Comparison of ENCODE assay signal across 2 cellular contexts in genomic region chr2:17918789-17919188, GRCh38.
TF ChIP-seq lines count a peak whose summit lies in the region.

No MANE protein-coding gene starts in this region.

TF ChIP-seq in Ishikawa, 13 proteins besides CTCF, POLR2A, EP300 and RAD21 (continued from another document):
- TF ChIP-seq REST (IDR thresholded peaks at IDR 0.05; ENCODE audit: low read depth): no peak
- TF ChIP-seq ZBTB7A (IDR thresholded peaks at IDR 0.05; ENCODE audit: low read depth): no peak
- TF ChIP-seq NFIC (IDR thresholded peaks at IDR 0.05): no peak
- TF ChIP-seq MAX (IDR thresholded peaks at IDR 0.05): no peak
- no peak for TF ChIP-seq TEAD4 (IDR thresholded peaks at IDR 0.05)
- no peak for TF ChIP-seq FOXM1 (IDR thresholded peaks at IDR 0.05; ENCODE audit: borderline replicate concordance, low read depth)
- TF ChIP-seq TCF12 (IDR thresholded peaks at IDR 0.05; ENCODE audit: low read depth): no peak
- no peak for TF ChIP-seq TAF1 (IDR thresholded peaks at IDR 0.05; ENCODE audit: low read depth)
- TF ChIP-seq YY1 (IDR thresholded peaks at IDR 0.05; ENCODE audit: low read depth): no peak

TF ChIP-seq in HepG2, 621 proteins besides CTCF, POLR2A, EP300 and RAD21 (continued from another document):
- no peak for TF ChIP-seq SNAPC4 (CRISPR knock-in tag; IDR thresholded peaks at IDR 0.05)
